In the genomic region with DNA sequence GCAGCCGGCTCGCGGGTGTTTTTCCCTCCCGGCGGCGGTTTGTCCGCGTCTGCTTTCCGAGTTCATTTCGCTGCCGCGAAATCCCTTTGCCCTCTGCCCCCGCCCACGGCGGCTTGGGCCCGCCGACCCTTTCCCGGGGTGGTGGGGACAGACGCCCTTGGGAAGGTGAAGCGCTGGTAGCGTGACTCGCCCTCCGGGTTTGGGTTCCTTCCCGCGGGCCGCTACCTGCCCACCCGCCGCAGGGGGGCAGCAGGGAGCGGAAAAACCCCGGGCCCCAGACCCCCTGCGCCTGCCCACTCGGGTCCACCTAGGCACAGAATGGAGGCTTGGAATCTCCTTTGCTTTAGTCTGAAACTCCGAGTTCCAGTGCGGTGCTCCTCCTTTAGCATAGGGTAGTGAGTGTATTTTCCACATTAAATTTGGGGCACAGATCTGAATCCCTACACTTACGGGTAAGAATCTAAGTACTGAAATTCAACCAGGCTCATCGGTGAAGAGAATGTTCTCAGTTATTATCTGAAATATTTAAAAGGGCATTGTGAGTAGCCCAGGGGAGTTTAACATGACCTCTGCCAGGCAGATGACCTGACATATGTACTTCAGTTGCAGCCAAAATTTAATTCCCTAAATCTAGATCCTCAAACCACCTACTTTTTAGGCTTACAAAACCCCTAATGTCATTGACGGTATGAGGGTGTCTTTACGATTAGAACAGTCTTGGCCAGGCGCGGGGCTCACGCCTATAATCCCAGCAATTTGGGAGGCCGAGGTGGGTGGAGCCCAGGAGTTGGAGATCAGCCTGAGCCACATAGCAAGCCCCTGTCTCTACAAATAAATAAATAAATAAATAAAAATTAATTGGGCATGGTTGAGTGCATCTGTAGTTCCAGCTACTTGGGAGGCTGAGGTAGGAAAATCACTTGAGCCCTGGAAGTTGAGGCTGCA, we compare ENCODE assay signal across 8 cellular contexts. TPM values are rescaled to one million over a fixed set of nuclear protein-coding genes. Genes with fewer than 3 reads are reported as not detected.
DNase-seq lines count a peak whose midpoint lies in the region; ATAC-seq, FAIRE-seq and TF ChIP-seq lines count a peak whose summit lies in the region.

No MANE protein-coding gene starts in this region.

- H2AFZ ChIP-seq in H1 (ENCODE audit: low read length), result peak overlapping the region; percentile 34; the same call in 1 of the 2 replicates

- peak overlapping the region; percentile 90 for H3K18ac ChIP-seq in H1 (ENCODE audit: extremely low read depth, low read length)

- peaks cover 39% of the 10 kb centered on the region for H3K36me3 Mint-ChIP-seq in activated CD4-positive, alpha-beta memory T cell treated with anti-CD3 and anti-CD28 coated beads, Interleukin-2, amount 10 ng/mL, durations not matched to agents 7 days and 5 days (ENCODE audit: low read depth)

- WGBS in H1 (ENCODE audit: extremely low coverage in 1 of 2, insufficient coverage in 1 of 2, insufficient read length in 1 of 2, insufficient replicate concordance in 2 of 2, low coverage in 1 of 2, low lambda C conversion rate in 2 of 2, missing lambda C conversion rate in 1 of 2), 2 experiments, result 28% methylated on average over 29 of the region's 42 CpGs; no CpG with 5 or more reads in 1 of the 2 experiments

- 0 out of 2 replicates have a peak overlapping the region, but pooled peaks have one; percentile 32 for H2BK5ac ChIP-seq in H1 (ENCODE audit: low read depth, low read length)

- no peak overlapping the region for H2BK20ac ChIP-seq in H1 (ENCODE audit: low read length)

- no peaks in the 10 kb centered on the region; the same call in 1 of the 2 replicates for H3K9me3 ChIP-seq in AG04450 (ENCODE audit: control insufficient read depth, insufficient read depth, low read length)
- no peaks in the 10 kb centered on the region for H3K9me3 ChIP-seq in H1 (ENCODE audit: insufficient read depth in 2 of 2, low read depth in 1 of 2, low read length in 1 of 2)

- no peak overlapping the region for H3K56ac ChIP-seq in H1 (replicated peaks; ENCODE audit: insufficient read length, low read depth, low read length)

- TF ChIP-seq EP300 in H1 (IDR thresholded peaks at IDR 0.05; ENCODE audit: borderline replicate concordance in 1 of 2, low read depth in 2 of 2, low read length in 2 of 2), result no peak

- no peak overlapping the region for H3K23ac ChIP-seq in H1 (ENCODE audit: insufficient read length)

- H3K27me3 ChIP-seq in AG04450 (ENCODE audit: control insufficient read depth, insufficient read depth, low read length), result no peaks in the 10 kb centered on the region
- no peaks in the 10 kb centered on the region for H3K27me3 ChIP-seq in H1 (replicated peaks in 1 of 4; ENCODE audit: control insufficient read depth in 3 of 4, extremely low read depth in 1 of 4, insufficient read depth in 3 of 4, low read length in 3 of 4)

- H3K79me2 ChIP-seq in H1 (ENCODE audit: control insufficient read depth in 1 of 2, insufficient read depth in 2 of 2, low read length in 2 of 2), result peaks cover 0 to 13% of the 10 kb centered on the region in 2 experiments; a peak in 2 of 4 replicates

- ATAC-seq in GM18861 (IDR thresholded peaks at IDR 0.05; ENCODE audit: unreplicated experiment) (peak; percentile 37), HG03097 (IDR thresholded peaks at IDR 0.05; ENCODE audit: low FRiP score, unreplicated experiment) (peak; percentile 31)

- TF ChIP-seq RAD21 in H1 (IDR thresholded peaks at IDR 0.05 in 1 of 2, conservative IDR thresholded peaks at IDR 0.05 in 1 of 2; ENCODE audit: low read depth in 2 of 2, low read length in 2 of 2), result peak; percentile 6 to 27; a peak in 1 of 4 replicates

- H3K27ac ChIP-seq in AG04450 (ENCODE audit: low read depth, low read length), result peak overlapping the region; percentile 75
- H3K27ac ChIP-seq in H1 (ENCODE audit: low read depth, low read length), result peak overlapping the region; percentile 71

- DNase-seq in AG04450 (ENCODE audit: low read depth, low spot score), result no peak
- DNase-seq in NCI-H526 treated with DMSO at 0.1 percent for 48 hours (lab: John Stamatoyannopoulos, UW), result peak; percentile 47
- peak; percentile 72 for DNase-seq in activated CD4-positive, alpha-beta memory T cell treated with anti-CD3 and anti-CD28 coated beads, Interleukin-2, amount 10 ng/mL, durations not matched to agents 7 days and 5 days
- peak in 1 of 2 experiments; percentile 80 for DNase-seq in H1 (ENCODE audit: low read depth in 1 of 2, low spot score in 2 of 2)
- DNase-seq in mucosa of gallbladder (ENCODE audit: low spot score), result peak; percentile 19
- DNase-seq in stimulated activated CD8-positive, alpha-beta memory T cell treated with anti-CD3 and anti-CD28 coated beads, Interleukin-4, amount 100 ng/mL, for 48 hours, result peak; percentile 84

- H3K36me3 ChIP-seq in H1 (ENCODE audit: control insufficient read depth in 2 of 4, insufficient read depth in 4 of 4, low read length in 3 of 4), result peaks cover 14 to 57% (median 39%) of the 10 kb centered on the region in 4 experiments; a peak in 7 of 8 replicates

- H3K4me1 Mint-ChIP-seq in activated CD4-positive, alpha-beta memory T cell treated with anti-CD3 and anti-CD28 coated beads, Interleukin-2, amount 10 ng/mL, durations not matched to agents 7 days and 5 days, result peaks cover 39% of the 10 kb centered on the region

- H3K27me3 Mint-ChIP-seq in activated CD4-positive, alpha-beta memory T cell treated with anti-CD3 and anti-CD28 coated beads, Interleukin-2, amount 10 ng/mL, durations not matched to agents 7 days and 5 days, result no peaks in the 10 kb centered on the region

- no peak overlapping the region for H2AK5ac ChIP-seq in H1 (ENCODE audit: low read depth, low read length)

- H3K9me3 Mint-ChIP-seq in activated CD4-positive, alpha-beta memory T cell treated with anti-CD3 and anti-CD28 coated beads, Interleukin-2, amount 10 ng/mL, durations not matched to agents 7 days and 5 days, result no peaks in the 10 kb centered on the region

- no peak overlapping the region for H4K91ac ChIP-seq in H1 (replicated peaks; ENCODE audit: insufficient read length, low read length)

- H3K23me2 ChIP-seq in H1 (ENCODE audit: low read depth, low read length), result peaks cover 9% of the 10 kb centered on the region

- TF ChIP-seq POLR2A in H1 (IDR thresholded peaks at IDR 0.05; ENCODE audit: control extremely low read depth in 1 of 2, low read depth in 2 of 2, low read length in 2 of 2), result no peak

- CTCF ChIA-PET in AG04450 (lab: Charles Lee) (no interaction called here), H1 (lab: Charles Lee; ENCODE audit: partially characterized antibody) (interaction anchor here (2.5 kb wide), 1 partner anchor 165 kb away, joined by 7 read pairs; no protein-coding TSS in a partner anchor)
- CTCF ChIA-PET in activated CD4-positive, alpha-beta memory T cell treated with anti-CD3 and anti-CD28 coated beads, Interleukin-2, amount 10 ng/mL, durations not matched to agents 7 days and 5 days (lab: Charles Lee), result interaction anchor here (1.3 to 1.5 kb wide), 2 partner anchors 14 to 33 kb away, joined by 3 to 7 read pairs; partner anchors contain the start of gene NME1

- peak overlapping the region; percentile 93 for H4K8ac ChIP-seq in H1 (ENCODE audit: extremely low read depth, insufficient read depth, low read length)

- POLR2A ChIA-PET in AG04450 (lab: Yijun Ruan, JAX), result no interaction called here
- POLR2A ChIA-PET in activated CD4-positive, alpha-beta memory T cell treated with anti-CD3 and anti-CD28 coated beads, Interleukin-2, amount 10 ng/mL, durations not matched to agents 7 days and 5 days (lab: Charles Lee), result interaction anchor here (0.9 to 3.0 kb wide), 6 partner anchors 9 to 300 kb away, joined by 3 to 69 read pairs (median 10); partner anchors contain the start of genes NME1, SPAG9, TOB1 and UTP18
- POLR2A ChIA-PET in H1 (lab: Charles Lee; ENCODE audit: partially characterized antibody), result interaction anchor here (1.0 to 6.0 kb wide), 5 partner anchors 7 to 302 kb away, joined by 3 to 82 read pairs (median 6); partner anchors contain the start of gene NME1

- no peak for FAIRE-seq in H1 (lab: Jason Lieb, UNC)

- H3K4me3 Mint-ChIP-seq in activated CD4-positive, alpha-beta memory T cell treated with anti-CD3 and anti-CD28 coated beads, Interleukin-2, amount 10 ng/mL, durations not matched to agents 7 days and 5 days, result peak overlapping the region; percentile 79

- H3K9ac ChIP-seq in H1 (replicated peaks in 1 of 4; ENCODE audit: extremely low read depth in 1 of 4, low read depth in 3 of 4, low read length in 3 of 4), result peak overlapping the region; percentile 37 to 97 (median 91)

- H2BK12ac ChIP-seq in H1 (ENCODE audit: low read depth, low read length), result no peak overlapping the region

- peak overlapping the region; percentile 93 for H3K4me3 ChIP-seq in AG04450 (ENCODE audit: low read depth, low read length)
- H3K4me3 ChIP-seq in H1 (ENCODE audit: extremely low read depth in 1 of 4, insufficient read depth in 2 of 4, low read depth in 3 of 4, low read length in 4 of 4), result peak overlapping the region; percentile 65 to 95 (median 92)

- no peak overlapping the region for H2BK120ac ChIP-seq in H1 (replicated peaks; ENCODE audit: low read depth, low read length)

- H4K5ac ChIP-seq in H1 (ENCODE audit: insufficient read length, low read depth, low read length), result peak overlapping the region; percentile 6

- no peaks in the 10 kb centered on the region; the same call in 1 of the 2 replicates for H3K79me1 ChIP-seq in H1 (ENCODE audit: low read depth, low read length)

- peak overlapping the region; percentile 81 for H3K27ac Mint-ChIP-seq in activated CD4-positive, alpha-beta memory T cell treated with anti-CD3 and anti-CD28 coated beads, Interleukin-2, amount 10 ng/mL, durations not matched to agents 7 days and 5 days

- H3K4ac ChIP-seq in H1 (replicated peaks; ENCODE audit: insufficient read length, low read depth, low read length), result no peak overlapping the region

- H3K14ac ChIP-seq in H1 (ENCODE audit: insufficient read length), result no peak overlapping the region

- H4K20me1 ChIP-seq in H1 (replicated peaks in 1 of 2; ENCODE audit: control insufficient read depth in 1 of 2, insufficient read depth in 2 of 2, low read length in 2 of 2), result peaks cover 0 to 5% of the 10 kb centered on the region in 2 experiments

- peak overlapping the region; percentile 89 to 97 for H3K4me2 ChIP-seq in H1 (ENCODE audit: insufficient read depth in 1 of 2, low read depth in 2 of 2, low read length in 2 of 2)

- H2BK15ac ChIP-seq in H1 (ENCODE audit: low read length), result no peak overlapping the region

- TF ChIP-seq CTCF in AG04450 (IDR thresholded peaks at IDR 0.05; ENCODE audit: low read depth, low read length) (peak; percentile 78), H1 (IDR thresholded peaks at IDR 0.05; ENCODE audit: control extremely low read depth in 1 of 3, insufficient read depth in 1 of 3, low read depth in 1 of 3, low read length in 3 of 3) (peak; percentile 40 to 63 (median 58))

- H3K4me1 ChIP-seq in H1 (replicated peaks in 1 of 4; ENCODE audit: control insufficient read depth in 3 of 4, insufficient read depth in 4 of 4, low read length in 3 of 4), result peaks cover 0 to 9% (median 3%) of the 10 kb centered on the region in 4 experiments; a peak in 4 of 7 replicates

RNA-seq across cellular contexts. Expression of gene NME2, which starts 1.0 kb away (rescaled TPM):
- polyA plus RNA-seq in AG04450 (2011; rRNA removed), result 823 and 851 TPM in 2 replicates
- 155 and 157 TPM in 2 replicates for polyA minus RNA-seq in AG04450 (2011; rRNA and poly(A)+ RNA removed)
- total RNA-seq in activated CD4-positive, alpha-beta memory T cell treated with anti-CD3 and anti-CD28 coated beads, Interleukin-2, amount 10 ng/mL, durations not matched to agents 7 days and 5 days, result 100 to 1,000 TPM; 364 to 374 TPM
- total RNA-seq in H1 (2021; fragmentation: NEBNext Ultra II Directional; extraction: Animal tissue kit (Norgen Biotek cat#: 25700)), result 801 and 827 TPM in 2 replicates
- polyA plus RNA-seq in H1 (2011; rRNA removed), result 795 and 929 TPM in 2 replicates
- polyA plus RNA-seq in H1 (2011; cell fraction: cytosol; rRNA removed), result 1,071 TPM
- polyA plus RNA-seq in H1 (2011; cell fraction: nucleus; rRNA removed), result 551 TPM
- 832 to 1,007 TPM (median 935 TPM) in 4 replicates for polyA plus RNA-seq in H1 (2012, experiment 1 of 2)
- 1,048 TPM for polyA plus RNA-seq in H1 (2012, experiment 2 of 2)
- polyA plus RNA-seq in H1 (2013, experiment 1 of 2), result 1,239 TPM
- 1,281 TPM for polyA plus RNA-seq in H1 (2013, experiment 2 of 2)
- 149 and 156 TPM in 2 replicates for polyA minus RNA-seq in H1 (2011; rRNA and poly(A)+ RNA removed)
- polyA minus RNA-seq in H1 (2011; cell fraction: cytosol; rRNA and poly(A)+ RNA removed), result 147 TPM
- polyA minus RNA-seq in H1 (2011; cell fraction: nucleus; rRNA and poly(A)+ RNA removed), result 222 TPM
- total RNA-seq in mucosa of gallbladder, result 262 TPM

RNA-seq across cellular contexts. Expression of gene NME1, which starts 13.9 kb away (rescaled TPM):
- polyA plus RNA-seq in AG04450 (2011; rRNA removed) (271 and 350 TPM in 2 replicates), H1 (2011; rRNA removed) (306 and 380 TPM in 2 replicates)
- polyA minus RNA-seq in AG04450 (2011; rRNA and poly(A)+ RNA removed), result 61.7 and 69.7 TPM in 2 replicates
- total RNA-seq in activated CD4-positive, alpha-beta memory T cell treated with anti-CD3 and anti-CD28 coated beads, Interleukin-2, amount 10 ng/mL, durations not matched to agents 7 days and 5 days, result 10 to 100 TPM; 87.9 to 90.8 TPM
- total RNA-seq in H1 (2021; fragmentation: NEBNext Ultra II Directional; extraction: Animal tissue kit (Norgen Biotek cat#: 25700)), result 307 and 310 TPM in 2 replicates
- polyA plus RNA-seq in H1 (2011; cell fraction: cytosol; rRNA removed), result 344 TPM
- 122 TPM for polyA plus RNA-seq in H1 (2011; cell fraction: nucleus; rRNA removed)
- 275 to 351 TPM (median 323 TPM) in 4 replicates for polyA plus RNA-seq in H1 (2012, experiment 1 of 2)
- polyA plus RNA-seq in H1 (2012, experiment 2 of 2), result 544 TPM
- 213 TPM for polyA plus RNA-seq in H1 (2013, experiment 1 of 2)
- polyA plus RNA-seq in H1 (2013, experiment 2 of 2), result 231 TPM
- 86.8 and 109 TPM in 2 replicates for polyA minus RNA-seq in H1 (2011; rRNA and poly(A)+ RNA removed)
- 38.3 TPM for polyA minus RNA-seq in H1 (2011; cell fraction: cytosol; rRNA and poly(A)+ RNA removed)
- polyA minus RNA-seq in H1 (2011; cell fraction: nucleus; rRNA and poly(A)+ RNA removed), result 44.8 TPM
- 26.5 TPM for total RNA-seq in mucosa of gallbladder

RNA-seq across cellular contexts. Expression of gene SPAG9, which starts 46.6 kb away (rescaled TPM):
- polyA plus RNA-seq in AG04450 (2011; rRNA removed), result 31.4 and 42.1 TPM in 2 replicates
- polyA minus RNA-seq in AG04450 (2011; rRNA and poly(A)+ RNA removed), result 47.6 and 62.3 TPM in 2 replicates
- 10 to 100 TPM; 50.9 to 53.0 TPM for total RNA-seq in activated CD4-positive, alpha-beta memory T cell treated with anti-CD3 and anti-CD28 coated beads, Interleukin-2, amount 10 ng/mL, durations not matched to agents 7 days and 5 days
- total RNA-seq in H1 (2021; fragmentation: NEBNext Ultra II Directional; extraction: Animal tissue kit (Norgen Biotek cat#: 25700)), result 46.0 and 63.8 TPM in 2 replicates
- 8.3 and 9.8 TPM in 2 replicates for polyA plus RNA-seq in H1 (2011; rRNA removed)
- polyA plus RNA-seq in H1 (2011; cell fraction: cytosol; rRNA removed), result 15.4 TPM
- 31.2 TPM for polyA plus RNA-seq in H1 (2011; cell fraction: nucleus; rRNA removed)
- 27.2 to 37.4 TPM (median 28.8 TPM) in 4 replicates for polyA plus RNA-seq in H1 (2012, experiment 1 of 2)
- polyA plus RNA-seq in H1 (2012, experiment 2 of 2), result 2.2 TPM
- polyA plus RNA-seq in H1 (2013, experiment 1 of 2), result 22.1 TPM
- polyA plus RNA-seq in H1 (2013, experiment 2 of 2), result 21.7 TPM
- polyA minus RNA-seq in H1 (2011; rRNA and poly(A)+ RNA removed), result 80.1 and 106 TPM in 2 replicates
- 45.4 TPM for polyA minus RNA-seq in H1 (2011; cell fraction: cytosol; rRNA and poly(A)+ RNA removed)
- 114 TPM for polyA minus RNA-seq in H1 (2011; cell fraction: nucleus; rRNA and poly(A)+ RNA removed)
- 77.9 TPM for total RNA-seq in mucosa of gallbladder
